ENCODE assay signal across 8 cellular contexts in the genomic region with DNA sequence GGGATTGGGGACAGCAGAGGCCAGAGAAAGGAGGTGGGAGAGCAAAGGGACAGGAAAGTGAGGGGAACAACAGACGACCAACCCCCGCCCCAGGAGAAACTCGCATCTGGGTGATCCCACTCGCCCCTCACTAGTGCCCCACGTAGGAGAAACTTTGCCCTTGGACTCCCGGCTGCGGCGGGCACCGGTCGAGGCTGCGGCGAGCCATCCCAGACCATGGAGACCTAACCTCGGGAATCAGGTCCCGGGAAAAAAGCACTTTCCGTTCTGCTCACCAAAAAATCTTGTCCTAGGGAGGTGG. TPM values are rescaled to one million over a fixed set of nuclear protein-coding genes. Genes with fewer than 3 reads are reported as not detected.
DNase-seq lines count a peak whose midpoint lies in the region; ATAC-seq, FAIRE-seq and TF ChIP-seq lines count a peak whose summit lies in the region.

No MANE protein-coding gene starts in this region.

- no peak overlapping the region for H3K27ac ChIP-seq in iPS-18a (ENCODE audit: low read length)
- peak overlapping the region; percentile 51 to 87 for H3K27ac ChIP-seq in small intestine (ENCODE audit: low read depth in 1 of 2, low read length in 1 of 2)

- peaks cover 24% of the 10 kb centered on the region for H3K4me1 Mint-ChIP-seq in HFFc6 (ENCODE audit: low read depth)
- H3K4me1 Mint-ChIP-seq in T-helper 17 cell, result peaks cover 24% of the 10 kb centered on the region

- ATAC-seq in T-helper 17 cell, result no peak

- WGBS in small intestine, 3 donors, result 0 to 2% (median 2%) methylated on average over 15 of the region's 15 CpGs

- no peaks in the 10 kb centered on the region for H3K36me3 ChIP-seq in iPS-18a (ENCODE audit: control insufficient read depth, low read depth, low read length)
- no peaks in the 10 kb centered on the region for H3K36me3 ChIP-seq in small intestine (ENCODE audit: control insufficient read depth in 2 of 2, insufficient read depth in 2 of 2, low read length in 2 of 2)

- TF ChIP-seq CTCF in HFFc6 (IDR thresholded peaks at IDR 0.05), result no peak

- no peak for FAIRE-seq in small intestine (lab: Jason Lieb, UNC)

- no peaks in the 10 kb centered on the region for H3K9me3 Mint-ChIP-seq in HFFc6

- H3K27ac Mint-ChIP-seq in HFFc6 (no peak overlapping the region), T-helper 17 cell (peak overlapping the region; percentile 91)

- H3K27me3 Mint-ChIP-seq in HFFc6 (ENCODE audit: insufficient read depth) (peaks cover 70% of the 10 kb centered on the region), T-helper 17 cell (no peaks in the 10 kb centered on the region)

- H3K4me3 Mint-ChIP-seq in HFFc6 (peak overlapping the region; percentile 77), T-helper 17 cell (peak overlapping the region; percentile 96)

- H3K9ac ChIP-seq in iPS-18a (ENCODE audit: low read length), result no peak overlapping the region

- H3K4me1 ChIP-seq in iPS-18a (ENCODE audit: control insufficient read depth, low read depth, low read length) (peaks cover 18% of the 10 kb centered on the region), small intestine (ENCODE audit: control insufficient read depth in 2 of 2, insufficient read depth in 1 of 2, low read depth in 1 of 2, low read length in 1 of 2) (peaks cover 0 to 7% of the 10 kb centered on the region in 2 donors)

- H3K4me3 ChIP-seq in iPS-18a (ENCODE audit: low read length), result peak overlapping the region; percentile 55
- peak overlapping the region; percentile 46 to 58 for H3K4me3 ChIP-seq in small intestine (ENCODE audit: low read depth in 1 of 2, low read length in 2 of 2)

- DNase-seq in HFFc6 (no peak), T-helper 17 cell (no peak), small intestine (no peak), DMS 273 treated with DMSO at 0.1 percent for 48 hours (lab: John Stamatoyannopoulos, UW) (no peak), CD1c-positive myeloid dendritic cell (ENCODE audit: extremely low spot score) (no peak), medulla oblongata (ENCODE audit: extremely low spot score) (no peak)
- no peak for DNase-seq in activated CD4-positive, CD25-positive, alpha-beta regulatory T cell (lab: John Stamatoyannopoulos, UW)

- H3K9me3 ChIP-seq in T-helper 17 cell (ENCODE audit: control insufficient read depth, low read length, poor library complexity, severe bottlenecking) (no peaks in the 10 kb centered on the region), iPS-18a (ENCODE audit: control insufficient read depth, low read depth, low read length) (no peaks in the 10 kb centered on the region), small intestine (ENCODE audit: control insufficient read depth, low read depth) (no peaks in the 10 kb centered on the region)

- H3K36me3 Mint-ChIP-seq in HFFc6 (ENCODE audit: low read depth), result peaks cover 5% of the 10 kb centered on the region; the same call in 1 of the 2 replicates
- peaks cover 4% of the 10 kb centered on the region for H3K36me3 Mint-ChIP-seq in T-helper 17 cell (ENCODE audit: low read depth)

- H3K27me3 ChIP-seq in iPS-18a (ENCODE audit: control insufficient read depth, insufficient read depth, low read length) (peaks cover 100% of the 10 kb centered on the region), small intestine (ENCODE audit: control insufficient read depth in 2 of 2, insufficient read depth in 2 of 2, low read length in 2 of 2) (peaks cover 5 to 26% of the 10 kb centered on the region in 2 donors)

RNA-seq across cellular contexts. Expression of gene GFI1, which starts 2.6 kb away (rescaled TPM):
- under 1 TPM in 5 of 6 experiments, not detected in 1; 0.05 to 0.28 (median 0.07) TPM for total RNA-seq in HFFc6 (2021; fragmentation: NEBNext Ultra II Directional; extraction: Animal tissue kit (Norgen Biotek cat#: 25700))
- 10 to 100 TPM; 10.2 to 18.8 TPM for total RNA-seq in T-helper 17 cell
- 1 to 10 TPM; 2.5 to 3.0 (median 2.7) TPM for polyA plus RNA-seq in small intestine

Comparison
In these comparisons a context has a peak if more than half of its experiments do, and no peak if none do; other contexts are left out.
1. RNA of gene GFI1, which starts 2.6 kb away (total RNA-seq): 10.2 to 18.8 TPM in T-helper 17 cell; 0.05 to 0.28 TPM in HFFc6; every median in the first group is over 4 times any median in the second.